In genomic region chr1:29397981-29398380, GRCh38 we compare ENCODE assay signal across 31 cellular contexts.
"Had no signal": no experiment of that assay in that cellular context is flagged by ENCODE, and none has a peak within 500 bp of the region (broad histone marks: within the 10 kb centered on the region; RNA-seq: fewer than 3 reads in every experiment).

No MANE protein-coding gene starts in this region.

- H3K4me1 ChIP-seq: Peyer's patch had no signal

- DNase-seq: activated CD4-positive, alpha-beta T cell treated with anti-CD3 and anti-CD28 coated beads, Interleukin-2, amount 10 ng/mL, durations not matched to agents 24 days and 14 days; activated CD4-positive, alpha-beta T cell treated with anti-CD3 and anti-CD28 coated beads, Interleukin-2, amount 50 U/mL, for 4 hours; activated CD8-positive, alpha-beta T cell treated with anti-CD3 and anti-CD28 coated beads for 36 hours; activated effector memory CD4-positive, alpha-beta T cell treated with anti-CD3 and anti-CD28 coated beads, Interleukin-2, amount 50 U/mL, for 16 hours; activated naive CD4-positive, alpha-beta T cell; activated naive CD4-positive, alpha-beta T cell treated with anti-CD3 and anti-CD28 coated beads, Interleukin-2, amount 50 U/mL, for 16 hours; activated naive CD8-positive, alpha-beta T cell treated with anti-CD3 and anti-CD28 coated beads for 36 hours; activated T-cell treated with anti-CD3 and anti-CD28 coated beads, Interleukin-2, amount 50 U/mL, for 1 hour; activated T-cell treated with anti-CD3 and anti-CD28 coated beads, Interleukin-2, amount 50 U/mL, for 72 hours; amniotic stem cell; aorta; brain microvascular endothelial cell; central memory CD4-positive, alpha-beta T cell; Karpas-422; KBM-7; NCI-H1048; NCI-H1105 treated with DMSO at 0.1 percent for 48 hours; NCI-H1436; NCI-H1694; NCI-H1930; NCI-H2081 treated with DMSO at 0.1 percent for 48 hours; NCI-H446 treated with DMSO at 0.1 percent for 48 hours; NCI-H524 treated with DMSO at 0.1 percent for 48 hours; NK-92 treated with Interleukin-12 subunit alpha and Interleukin-12 subunit beta, amount 100 ng/mL, for 24 hours; Peyer's patch; RPMI8226; SIG-M5; T1000; WERI-Rb-1 had no signal

- H3K27ac ChIP-seq: brain microvascular endothelial cell, Peyer's patch, WERI-Rb-1 had no signal

- H3K4me3 ChIP-seq: MG63, Peyer's patch had no signal

- H3K27me3 ChIP-seq: brain microvascular endothelial cell, MG63, Peyer's patch had no signal

- H3K9me3 ChIP-seq: Peyer's patch had no signal

- H3K36me3 ChIP-seq: brain microvascular endothelial cell, MG63, Peyer's patch, WERI-Rb-1 had no signal

- H3K27me3 Mint-ChIP-seq: activated CD4-positive, alpha-beta T cell treated with anti-CD3 and anti-CD28 coated beads, Interleukin-2, amount 10 ng/mL, durations not matched to agents 24 days and 14 days had no signal

- H3K36me3 Mint-ChIP-seq: activated naive CD8-positive, alpha-beta T cell treated with anti-CD3 and anti-CD28 coated beads for 36 hours had no signal

- H3K4me1 Mint-ChIP-seq: activated CD4-positive, alpha-beta T cell treated with anti-CD3 and anti-CD28 coated beads, Interleukin-2, amount 10 ng/mL, durations not matched to agents 24 days and 14 days; activated naive CD8-positive, alpha-beta T cell treated with anti-CD3 and anti-CD28 coated beads for 36 hours; activated T-helper 17 cell treated with anti-CD3 and anti-CD28 coated beads, Interleukin-2, amount 50 U/mL, for 72 hours had no signal

- H3K4me3 Mint-ChIP-seq: activated CD4-positive, alpha-beta T cell treated with anti-CD3 and anti-CD28 coated beads, Interleukin-2, amount 10 ng/mL, durations not matched to agents 24 days and 14 days; activated CD8-positive, alpha-beta T cell treated with anti-CD3 and anti-CD28 coated beads for 36 hours; activated naive CD8-positive, alpha-beta T cell treated with anti-CD3 and anti-CD28 coated beads for 36 hours; activated T-cell treated with anti-CD3 and anti-CD28 coated beads, Interleukin-2, amount 50 U/mL, for 72 hours; activated T-helper 17 cell treated with anti-CD3 and anti-CD28 coated beads, Interleukin-2, amount 50 U/mL, for 72 hours had no signal

- H3K27ac Mint-ChIP-seq: activated CD4-positive, alpha-beta T cell treated with anti-CD3 and anti-CD28 coated beads, Interleukin-2, amount 10 ng/mL, durations not matched to agents 24 days and 14 days; activated CD8-positive, alpha-beta T cell treated with anti-CD3 and anti-CD28 coated beads for 36 hours; activated naive CD8-positive, alpha-beta T cell treated with anti-CD3 and anti-CD28 coated beads for 36 hours; activated T-cell treated with anti-CD3 and anti-CD28 coated beads, Interleukin-2, amount 50 U/mL, for 72 hours; activated T-helper 17 cell treated with anti-CD3 and anti-CD28 coated beads, Interleukin-2, amount 50 U/mL, for 72 hours had no signal
